1 cellular context compared by ENCODE assay signal in genomic region chr16:81214745-81215166, GRCh38.
A peak's percentile ranks its signal among the peaks of the same experiment; 100 is the strongest.
TF ChIP-seq lines count a peak whose summit lies in the region.

No MANE protein-coding gene starts in this region.

TF ChIP-seq in HepG2, 621 proteins besides CTCF, POLR2A, EP300 and RAD21 (continued from another document and continues in another):
- TF ChIP-seq AHDC1 (CRISPR knock-in tag; IDR thresholded peaks at IDR 0.05; ENCODE audit: borderline replicate concordance) (no peak), PTBP1 (IDR thresholded peaks at IDR 0.05; ENCODE audit: low read depth, low read length, poor library complexity, severe bottlenecking) (peak; percentile 56), ATRX (CRISPR knock-in tag; IDR thresholded peaks at IDR 0.05; ENCODE audit: borderline replicate concordance) (no peak), ZBTB8A (CRISPR knock-in tag; IDR thresholded peaks at IDR 0.05; ENCODE audit: borderline replicate concordance, low read depth) (no peak), ZNF225 (CRISPR knock-in tag; IDR thresholded peaks at IDR 0.05) (no peak), ZZZ3 (CRISPR knock-in tag; IDR thresholded peaks at IDR 0.05; ENCODE audit: borderline replicate concordance) (no peak), RFXAP (CRISPR knock-in tag; IDR thresholded peaks at IDR 0.05; ENCODE audit: borderline replicate concordance) (no peak), ERF (CRISPR knock-in tag; IDR thresholded peaks at IDR 0.05) (no peak), JARID2 (CRISPR knock-in tag; IDR thresholded peaks at IDR 0.05; ENCODE audit: insufficient replicate concordance) (no peak), REL (CRISPR knock-in tag; conservative IDR thresholded peaks at IDR 0.05) (no peak), TBL1XR1 (IDR thresholded peaks at IDR 0.05; ENCODE audit: borderline replicate concordance, low read length, partially characterized antibody) (no peak), UBTF (CRISPR knock-in tag; IDR thresholded peaks at IDR 0.05) (no peak), ZSCAN20 (CRISPR knock-in tag; IDR thresholded peaks at IDR 0.05; ENCODE audit: borderline replicate concordance) (no peak), ZBTB25 (CRISPR knock-in tag; IDR thresholded peaks at IDR 0.05) (no peak), TRIM24 (CRISPR knock-in tag; IDR thresholded peaks at IDR 0.05) (no peak), ZNF501 (CRISPR knock-in tag; IDR thresholded peaks at IDR 0.05) (no peak), NR2C2 (CRISPR knock-in tag; IDR thresholded peaks at IDR 0.05; ENCODE audit: borderline replicate concordance) (no peak), CC2D1A (CRISPR knock-in tag; IDR thresholded peaks at IDR 0.05) (no peak), ZNF484 (CRISPR knock-in tag; IDR thresholded peaks at IDR 0.05; ENCODE audit: borderline replicate concordance, low read depth) (no peak), ZNF124 (CRISPR knock-in tag; IDR thresholded peaks at IDR 0.05) (no peak), ZNF629 (CRISPR knock-in tag; conservative IDR thresholded peaks at IDR 0.05) (no peak), ZNF777 (CRISPR knock-in tag; IDR thresholded peaks at IDR 0.05) (no peak), NCOA5 (CRISPR knock-in tag; IDR thresholded peaks at IDR 0.05) (no peak), ELF1 (CRISPR knock-in tag; IDR thresholded peaks at IDR 0.05) (peak; percentile 41; the same call in 1 of the 2 replicates), TFDP1 (CRISPR knock-in tag; IDR thresholded peaks at IDR 0.05; ENCODE audit: borderline replicate concordance) (no peak), STAG1 (CRISPR knock-in tag; IDR thresholded peaks at IDR 0.05) (peak; percentile 69), RFX1 (IDR thresholded peaks at IDR 0.05) (no peak), ZNF274 (CRISPR knock-in tag; IDR thresholded peaks at IDR 0.05) (no peak), ZNF775 (CRISPR knock-in tag; IDR thresholded peaks at IDR 0.05; ENCODE audit: borderline replicate concordance) (no peak), RBM39 (IDR thresholded peaks at IDR 0.05; ENCODE audit: low read depth, low read length, poor library complexity, severe bottlenecking) (no peak), USF2 (IDR thresholded peaks at IDR 0.05; ENCODE audit: low read depth, low read length) (no peak), USF2 (CRISPR knock-in tag; IDR thresholded peaks at IDR 0.05; ENCODE audit: borderline replicate concordance) (no peak), MZF1 (CRISPR knock-in tag; IDR thresholded peaks at IDR 0.05; ENCODE audit: borderline replicate concordance) (no peak), DNMT1 (CRISPR knock-in tag; IDR thresholded peaks at IDR 0.05) (0 out of 2 replicates have a peak, but pooled peaks have one; percentile 52), PCBP1 (IDR thresholded peaks at IDR 0.05; ENCODE audit: borderline replicate concordance, low read depth, low read length) (no peak), MIXL1 (CRISPR knock-in tag; IDR thresholded peaks at IDR 0.05) (0 out of 2 replicates have a peak, but pooled peaks have one; percentile 20), SATB2 (CRISPR knock-in tag; IDR thresholded peaks at IDR 0.05) (no peak), CBFB (CRISPR knock-in tag; IDR thresholded peaks at IDR 0.05) (no peak), CSRNP2 (CRISPR knock-in tag; conservative IDR thresholded peaks at IDR 0.05; ENCODE audit: low read depth) (no peak), CBX1 (IDR thresholded peaks at IDR 0.05; ENCODE audit: low read depth) (no peak), ZMYM3 (CRISPR knock-in tag; IDR thresholded peaks at IDR 0.05) (no peak; the same call in 1 of the 2 replicates), ZBTB2 (CRISPR knock-in tag; IDR thresholded peaks at IDR 0.05; ENCODE audit: low read depth) (no peak), FOXJ3 (CRISPR knock-in tag; IDR thresholded peaks at IDR 0.05; ENCODE audit: borderline replicate concordance) (no peak), MTA1 (CRISPR knock-in tag; IDR thresholded peaks at IDR 0.05; ENCODE audit: borderline replicate concordance) (no peak), ZFP36 (IDR thresholded peaks at IDR 0.05; ENCODE audit: borderline replicate concordance, low read depth, low read length, partially characterized antibody) (peak; percentile 63), NFE2 (CRISPR knock-in tag; IDR thresholded peaks at IDR 0.05) (no peak), ZSCAN29 (CRISPR knock-in tag; conservative IDR thresholded peaks at IDR 0.05) (no peak), ZNF652 (CRISPR knock-in tag; IDR thresholded peaks at IDR 0.05; ENCODE audit: borderline replicate concordance, low read depth) (no peak), SALL1 (CRISPR knock-in tag; IDR thresholded peaks at IDR 0.05) (peak; percentile 38; the same call in 1 of the 2 replicates), POGK (CRISPR knock-in tag; conservative IDR thresholded peaks at IDR 0.05) (no peak), ELF3 (CRISPR knock-in tag; IDR thresholded peaks at IDR 0.05) (peak; percentile 63; the same call in 1 of the 2 replicates)
